8 cellular contexts compared by ENCODE assay signal in the genomic region with DNA sequence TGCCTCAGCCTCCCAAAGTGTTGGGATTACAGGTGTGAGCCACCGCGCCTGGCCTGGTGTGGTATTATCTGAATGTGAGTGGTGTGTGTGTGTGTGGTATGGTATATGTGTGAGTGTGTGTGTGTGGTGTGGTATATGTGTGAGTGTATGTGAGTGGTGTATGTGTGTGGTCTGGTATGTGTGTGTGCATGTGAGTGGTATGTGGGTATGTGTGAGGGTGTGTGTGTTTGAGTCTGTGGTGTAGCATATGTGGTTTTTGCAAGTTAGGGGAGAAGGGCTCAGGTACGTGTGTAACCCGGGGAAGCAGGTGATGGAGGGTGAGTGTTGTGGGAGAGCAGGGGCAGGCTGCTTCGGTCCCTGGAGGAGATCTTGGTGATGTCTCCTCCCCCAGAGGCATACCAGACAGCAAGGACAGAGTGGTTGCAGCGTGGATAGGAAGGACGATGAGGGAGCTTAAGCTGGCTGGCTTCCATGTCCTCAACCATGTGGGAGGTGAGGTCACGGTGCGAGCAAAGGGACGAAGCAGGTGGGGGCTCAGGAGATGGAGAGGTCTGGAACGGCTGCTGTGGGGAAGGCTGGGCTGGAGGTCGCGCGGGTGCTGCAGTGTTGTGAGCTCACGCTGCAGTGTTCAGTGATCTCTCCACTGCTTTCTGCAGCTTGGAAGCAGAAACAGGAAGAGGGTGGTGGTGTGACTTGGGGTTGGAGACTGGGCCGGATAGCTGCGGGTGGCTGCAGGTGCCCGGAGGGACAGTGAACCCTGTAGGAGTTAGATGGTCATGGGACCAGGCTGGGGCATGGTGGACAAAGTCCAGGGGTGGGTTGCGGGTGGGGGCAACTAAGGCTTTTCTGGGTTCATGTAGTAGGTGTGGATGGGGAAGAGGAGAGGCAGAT. TPM values are rescaled to one million over a fixed set of nuclear protein-coding genes. Genes with fewer than 3 reads are reported as not detected.
DNase-seq lines count a peak whose midpoint lies in the region; ATAC-seq and TF ChIP-seq lines count a peak whose summit lies in the region.

No MANE protein-coding gene starts in this region.

- no peaks in the 10 kb centered on the region for H3K27me3 Mint-ChIP-seq in CD8-positive, alpha-beta memory T cell

- H3K27me3 ChIP-seq in CD8-positive, alpha-beta memory T cell (ENCODE audit: insufficient read depth, low read length, poor library complexity, severe bottlenecking), result no peaks in the 10 kb centered on the region
- no peaks in the 10 kb centered on the region for H3K27me3 ChIP-seq in body of pancreas
- H3K27me3 ChIP-seq in muscle layer of colon (ENCODE audit: control insufficient read depth in 1 of 2, insufficient read depth in 2 of 2, low read length in 2 of 2), result no peaks in the 10 kb centered on the region

- H3K4me3 ChIP-seq in CD8-positive, alpha-beta memory T cell (ENCODE audit: low read length), result peak overlapping the region; percentile 4
- H3K4me3 ChIP-seq in body of pancreas (no peak overlapping the region), muscle layer of colon (ENCODE audit: low read depth in 1 of 2, low read length in 2 of 2) (peak overlapping the region in 1 of 2 donors; percentile 37)

- H3K27ac ChIP-seq in CD8-positive, alpha-beta memory T cell (ENCODE audit: low read depth, low read length), result no peak overlapping the region
- peak overlapping the region in 2 of 4 donors; percentile 23 to 56 for H3K27ac ChIP-seq in body of pancreas
- peak overlapping the region; percentile 8 for H3K27ac ChIP-seq in muscle layer of colon (ENCODE audit: low read depth, low read length)

- peaks cover 34% of the 10 kb centered on the region for H3K36me3 ChIP-seq in CD8-positive, alpha-beta memory T cell (ENCODE audit: insufficient read depth, low read length)
- H3K36me3 ChIP-seq in body of pancreas (replicated peaks in 1 of 2; ENCODE audit: insufficient read depth in 1 of 2, low read depth in 2 of 2) (peaks cover 0 to 3% of the 10 kb centered on the region in 2 donors), muscle layer of colon (ENCODE audit: insufficient read depth, low read length) (peaks cover 56% of the 10 kb centered on the region)

- no peaks in the 10 kb centered on the region for H3K9me3 Mint-ChIP-seq in CD8-positive, alpha-beta memory T cell

- H3K9ac ChIP-seq in muscle layer of colon (ENCODE audit: low read length), result no peak overlapping the region

- H3K36me3 Mint-ChIP-seq in CD8-positive, alpha-beta memory T cell, result peaks cover 0 to 43% (median 0%) of the 10 kb centered on the region in 3 donors

- CTCF ChIA-PET in CD8-positive, alpha-beta memory T cell (lab: Charles Lee), result interaction anchor here (0.6 to 1.4 kb wide), 5 partner anchors 14 to 146 kb away, joined by 3 to 5 read pairs (median 3); a partner anchor contains a TSS

- peaks cover 3 to 20% (median 7%) of the 10 kb centered on the region in 3 donors for H3K4me1 Mint-ChIP-seq in CD8-positive, alpha-beta memory T cell

- H3K27ac Mint-ChIP-seq in CD8-positive, alpha-beta memory T cell, result no peak overlapping the region

- 43 to 71% methylated on average over 19 of the region's 19 CpGs for WGBS in body of pancreas, 2 donors

- no peaks in the 10 kb centered on the region for H3K9me3 ChIP-seq in CD8-positive, alpha-beta memory T cell (ENCODE audit: low read length)
- no peaks in the 10 kb centered on the region for H3K9me3 ChIP-seq in body of pancreas
- H3K9me3 ChIP-seq in muscle layer of colon (ENCODE audit: low read length), result no peaks in the 10 kb centered on the region

- TF ChIP-seq POLR2A in body of pancreas (IDR thresholded peaks at IDR 0.05), result no peak

- peaks cover 50% of the 10 kb centered on the region for H3K4me1 ChIP-seq in CD8-positive, alpha-beta memory T cell (ENCODE audit: insufficient read depth, low read length)
- H3K4me1 ChIP-seq in body of pancreas (peaks cover 40% of the 10 kb centered on the region), muscle layer of colon (ENCODE audit: insufficient read depth, low read length) (peaks cover 87% of the 10 kb centered on the region)

- no peak overlapping the region for H3K4me3 Mint-ChIP-seq in CD8-positive, alpha-beta memory T cell

- DNase-seq in CD8-positive, alpha-beta memory T cell, result peak in 4 of 5 donors; percentile 24 to 74 (median 66)
- DNase-seq in body of pancreas, result no peak
- DNase-seq in NOMO-1 treated with DMSO at 0.1 percent for 48 hours (lab: John Stamatoyannopoulos, UW; ENCODE audit: unreplicated experiment), result no peak
- no peak for DNase-seq in ureter (ENCODE audit: low spot score)

- POLR2A ChIA-PET in CD8-positive, alpha-beta memory T cell (lab: Charles Lee), result interaction anchor here (0.7 to 1.2 kb wide), 6 partner anchors 9 to 122 kb away, joined by 3 to 6 read pairs (median 5); no protein-coding TSS in a partner anchor

- intact Hi-C loops in body of pancreas (cut with DNase I), result no loop called here

- ATAC-seq in HG03159 (IDR thresholded peaks at IDR 0.05; ENCODE audit: unreplicated experiment) (peak; percentile 34), body of pancreas (peak; percentile 7), GM19035 (IDR thresholded peaks at IDR 0.05; ENCODE audit: unreplicated experiment) (no peak), GM21390 (IDR thresholded peaks at IDR 0.05; ENCODE audit: unreplicated experiment) (no peak)

- no peak for TF ChIP-seq CTCF in body of pancreas (IDR thresholded peaks at IDR 0.05)

RNA-seq across cellular contexts. Expression of a gene that starts 5.0 kb away (rescaled TPM):
- total RNA-seq in CD8-positive, alpha-beta memory T cell, result 100 to 1,000 TPM; 101 to 104 TPM
- polyA plus RNA-seq in CD8-positive, alpha-beta memory T cell, result 143 TPM
- total RNA-seq in body of pancreas (10 to 100 TPM; 40.2 to 60.6 TPM), ureter (169 TPM)

RNA-seq across cellular contexts. Expression of a gene that starts 22.5 kb away (rescaled TPM):
- 1 to 10 TPM; 2.8 to 3.1 TPM for total RNA-seq in CD8-positive, alpha-beta memory T cell
- 4.6 TPM for polyA plus RNA-seq in CD8-positive, alpha-beta memory T cell
- 10 to 100 TPM in 1 of 2 donors, 1 to 10 TPM in 1; 9.9 to 14.3 TPM for total RNA-seq in body of pancreas
- 24.9 TPM for total RNA-seq in ureter

RNA-seq across cellular contexts. Expression of a gene that starts 23.6 kb away (rescaled TPM):
- 1 to 10 TPM; 2.4 to 2.8 TPM for total RNA-seq in CD8-positive, alpha-beta memory T cell
- 1.6 TPM for polyA plus RNA-seq in CD8-positive, alpha-beta memory T cell
- under 1 TPM in 1 of 2 donors, not detected in 1; 0.26 TPM for total RNA-seq in body of pancreas
- total RNA-seq in ureter, result 0.57 TPM

RNA-seq across cellular contexts. Expression of a gene that starts 57.1 kb away (rescaled TPM):
- not detected for total RNA-seq in CD8-positive, alpha-beta memory T cell
- polyA plus RNA-seq in CD8-positive, alpha-beta memory T cell, result not detected
- total RNA-seq in body of pancreas (not detected), ureter (0.55 TPM)

Comparison
In these comparisons a context has a peak if more than half of its experiments do, and no peak if none do; other contexts are left out.
1. DNase-seq: peak in CD8-positive, alpha-beta memory T cell (4 of 5); none in body of pancreas (0 of 4), NOMO-1 treated with DMSO at 0.1 percent for 48 hours (single experiment) and ureter (single experiment).
2. ATAC-seq: peak in HG03159 (single experiment) and body of pancreas (single experiment); none in GM19035 (single experiment) and GM21390 (single experiment).